16 cellular contexts compared by ENCODE assay signal in the genomic region with DNA sequence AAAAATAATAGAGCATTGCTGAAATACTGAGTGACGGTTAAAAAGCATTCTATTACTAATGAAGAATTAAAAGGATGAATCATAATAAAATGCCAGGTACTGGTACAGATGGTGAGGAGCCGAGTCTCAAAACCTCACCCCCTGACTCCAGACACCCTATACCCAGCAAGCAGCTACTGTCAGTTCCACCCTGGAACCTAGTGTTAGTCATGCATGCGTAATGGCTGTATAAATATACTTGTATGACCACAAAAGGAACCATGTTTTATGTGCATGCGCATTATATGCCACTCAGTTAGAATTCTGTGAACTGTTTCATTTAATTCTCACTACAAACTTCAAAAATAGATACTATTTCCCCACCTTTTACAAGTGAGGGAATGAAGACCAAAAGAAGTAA.
"Had no signal": no experiment of that assay in that cellular context is flagged by ENCODE, and none has a peak within 500 bp of the region (broad histone marks: within the 10 kb centered on the region; RNA-seq: fewer than 3 reads in every experiment).

No MANE protein-coding gene starts in this region.

- H3K4me1 ChIP-seq: left ventricle myocardium inferior, right lobe of liver had no signal

- H3K27ac Mint-ChIP-seq: activated B cell treated with CpG ODN at 0.5 μM for 24 hours; activated CD4-positive, alpha-beta T cell treated with anti-CD3 and anti-CD28 coated beads, Interleukin-2, amount 10 ng/mL, durations not matched to agents 24 days and 14 days; activated naive CD8-positive, alpha-beta T cell treated with anti-CD3 and anti-CD28 coated beads, Interleukin-2, amount 10 ng/mL, durations not matched to agents 7 days and 5 days; memory B cell; naive thymus-derived CD4-positive, alpha-beta T cell; stimulated activated naive CD8-positive, alpha-beta T cell treated with anti-CD3 and anti-CD28 coated beads, Interleukin-15, amount 100 ng/mL, for 72 hours; type B pancreatic cell had no signal

- H3K9me3 Mint-ChIP-seq: activated CD4-positive, alpha-beta T cell treated with anti-CD3 and anti-CD28 coated beads, Interleukin-2, amount 10 ng/mL, durations not matched to agents 24 days and 14 days; activated naive CD8-positive, alpha-beta T cell treated with anti-CD3 and anti-CD28 coated beads, Interleukin-2, amount 10 ng/mL, durations not matched to agents 7 days and 5 days; type B pancreatic cell had no signal

- H3K27ac ChIP-seq: left ventricle myocardium inferior, ovary, right lobe of liver had no signal

- H3K36me3 Mint-ChIP-seq: activated naive CD8-positive, alpha-beta T cell treated with anti-CD3 and anti-CD28 coated beads, Interleukin-2, amount 10 ng/mL, durations not matched to agents 7 days and 5 days; memory B cell; naive thymus-derived CD4-positive, alpha-beta T cell; type B pancreatic cell had no signal

- H3K4me3 ChIP-seq: left ventricle myocardium inferior, mucosa of descending colon, ovary, right lobe of liver had no signal

- H3K4me3 Mint-ChIP-seq: activated B cell treated with CpG ODN at 0.5 μM for 24 hours; activated CD4-positive, alpha-beta T cell treated with anti-CD3 and anti-CD28 coated beads, Interleukin-2, amount 10 ng/mL, durations not matched to agents 24 days and 14 days; activated naive CD8-positive, alpha-beta T cell treated with anti-CD3 and anti-CD28 coated beads, Interleukin-2, amount 10 ng/mL, durations not matched to agents 7 days and 5 days; memory B cell; naive thymus-derived CD4-positive, alpha-beta T cell; stimulated activated naive CD8-positive, alpha-beta T cell treated with anti-CD3 and anti-CD28 coated beads, Interleukin-15, amount 100 ng/mL, for 72 hours; type B pancreatic cell had no signal

- ATAC-seq: esophagus mucosa; mucosa of descending colon; naive thymus-derived CD4-positive, alpha-beta T cell; right lobe of liver; stimulated activated naive CD8-positive, alpha-beta T cell treated with anti-CD3 and anti-CD28 coated beads, Interleukin-15, amount 100 ng/mL, for 72 hours had no signal

- H3K27me3 Mint-ChIP-seq: activated B cell treated with CpG ODN at 0.5 μM for 24 hours; activated CD4-positive, alpha-beta T cell treated with anti-CD3 and anti-CD28 coated beads, Interleukin-2, amount 10 ng/mL, durations not matched to agents 24 days and 14 days; activated naive CD8-positive, alpha-beta T cell treated with anti-CD3 and anti-CD28 coated beads, Interleukin-2, amount 10 ng/mL, durations not matched to agents 7 days and 5 days; memory B cell; naive thymus-derived CD4-positive, alpha-beta T cell; stimulated activated naive CD8-positive, alpha-beta T cell treated with anti-CD3 and anti-CD28 coated beads, Interleukin-15, amount 100 ng/mL, for 72 hours; type B pancreatic cell had no signal

- DNase-seq: activated B cell treated with CpG ODN at 0.5 μM for 24 hours; activated CD4-positive, alpha-beta T cell treated with anti-CD3 and anti-CD28 coated beads, Interleukin-2, amount 10 ng/mL, durations not matched to agents 24 days and 14 days; activated naive CD4-positive, alpha-beta T cell; activated naive CD8-positive, alpha-beta T cell treated with anti-CD3 and anti-CD28 coated beads, Interleukin-2, amount 10 ng/mL, durations not matched to agents 7 days and 5 days; anterior cingulate cortex; hippocampal formation; left ventricle myocardium inferior; mucosa of descending colon; naive thymus-derived CD4-positive, alpha-beta T cell; ovary; right lobe of liver; stimulated activated naive CD8-positive, alpha-beta T cell treated with anti-CD3 and anti-CD28 coated beads, Interleukin-15, amount 100 ng/mL, for 72 hours; T-helper 2 cell had no signal

- H3K27me3 ChIP-seq: ovary, right lobe of liver had no signal

- H3K4me1 Mint-ChIP-seq: activated B cell treated with CpG ODN at 0.5 μM for 24 hours; activated CD4-positive, alpha-beta T cell treated with anti-CD3 and anti-CD28 coated beads, Interleukin-2, amount 10 ng/mL, durations not matched to agents 24 days and 14 days; activated naive CD8-positive, alpha-beta T cell treated with anti-CD3 and anti-CD28 coated beads, Interleukin-2, amount 10 ng/mL, durations not matched to agents 7 days and 5 days; memory B cell; naive thymus-derived CD4-positive, alpha-beta T cell; stimulated activated naive CD8-positive, alpha-beta T cell treated with anti-CD3 and anti-CD28 coated beads, Interleukin-15, amount 100 ng/mL, for 72 hours had no signal

- H3K36me3 ChIP-seq: left ventricle myocardium inferior, ovary, right lobe of liver had no signal
